Comparison of ENCODE assay signal across 2 cellular contexts in genomic region chr19:814108-815078, GRCh38.
TF ChIP-seq lines count a peak whose summit lies in the region.

No MANE protein-coding gene starts in this region.

TF ChIP-seq in HEK293, 187 proteins besides CTCF, POLR2A, EP300 and RAD21:
- TF ChIP-seq, protein P1, sequence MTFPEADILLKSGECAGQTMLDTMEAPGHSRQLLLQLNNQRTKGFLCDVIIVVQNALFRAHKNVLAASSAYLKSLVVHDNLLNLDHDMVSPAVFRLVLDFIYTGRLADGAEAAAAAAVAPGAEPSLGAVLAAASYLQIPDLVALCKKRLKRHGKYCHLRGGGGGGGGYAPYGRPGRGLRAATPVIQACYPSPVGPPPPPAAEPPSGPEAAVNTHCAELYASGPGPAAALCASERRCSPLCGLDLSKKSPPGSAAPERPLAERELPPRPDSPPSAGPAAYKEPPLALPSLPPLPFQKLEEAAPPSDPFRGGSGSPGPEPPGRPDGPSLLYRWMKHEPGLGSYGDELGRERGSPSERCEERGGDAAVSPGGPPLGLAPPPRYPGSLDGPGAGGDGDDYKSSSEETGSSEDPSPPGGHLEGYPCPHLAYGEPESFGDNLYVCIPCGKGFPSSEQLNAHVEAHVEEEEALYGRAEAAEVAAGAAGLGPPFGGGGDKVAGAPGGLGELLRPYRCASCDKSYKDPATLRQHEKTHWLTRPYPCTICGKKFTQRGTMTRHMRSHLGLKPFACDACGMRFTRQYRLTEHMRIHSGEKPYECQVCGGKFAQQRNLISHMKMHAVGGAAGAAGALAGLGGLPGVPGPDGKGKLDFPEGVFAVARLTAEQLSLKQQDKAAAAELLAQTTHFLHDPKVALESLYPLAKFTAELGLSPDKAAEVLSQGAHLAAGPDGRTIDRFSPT (tag by site-specific recombination; IDR thresholded peaks at IDR 0.05): peak; percentile 49
- peak; percentile 40; the same call in 1 of the 2 replicates for TF ChIP-seq ZNF366 (tag by site-specific recombination; conservative IDR thresholded peaks at IDR 0.05)
- TF ChIP-seq ZFP3 (tag by site-specific recombination; IDR thresholded peaks at IDR 0.05; ENCODE audit: low read depth): no peak
- peak; percentile 6; the same call in 1 of the 2 replicates for TF ChIP-seq BCL11B (tag by site-specific recombination; IDR thresholded peaks at IDR 0.05; ENCODE audit: low read depth)
- no peak for TF ChIP-seq ZNF292 (tag by site-specific recombination; IDR thresholded peaks at IDR 0.05; ENCODE audit: borderline replicate concordance, low read depth)

TF ChIP-seq in K562, 482 proteins besides CTCF, POLR2A, EP300 and RAD21 (continues in another document):
- no peak for TF ChIP-seq TEAD1 (CRISPR knock-in tag; IDR thresholded peaks at IDR 0.05)
- no peak for TF ChIP-seq SMAD3 (CRISPR knock-in tag; conservative IDR thresholded peaks at IDR 0.05)
- no peak for TF ChIP-seq HINFP (tag; conservative IDR thresholded peaks at IDR 0.05; ENCODE audit: low read depth)
- TF ChIP-seq, protein P2, sequence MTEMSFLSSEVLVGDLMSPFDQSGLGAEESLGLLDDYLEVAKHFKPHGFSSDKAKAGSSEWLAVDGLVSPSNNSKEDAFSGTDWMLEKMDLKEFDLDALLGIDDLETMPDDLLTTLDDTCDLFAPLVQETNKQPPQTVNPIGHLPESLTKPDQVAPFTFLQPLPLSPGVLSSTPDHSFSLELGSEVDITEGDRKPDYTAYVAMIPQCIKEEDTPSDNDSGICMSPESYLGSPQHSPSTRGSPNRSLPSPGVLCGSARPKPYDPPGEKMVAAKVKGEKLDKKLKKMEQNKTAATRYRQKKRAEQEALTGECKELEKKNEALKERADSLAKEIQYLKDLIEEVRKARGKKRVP (CRISPR knock-in tag; IDR thresholded peaks at IDR 0.05): no peak
- TF ChIP-seq IRF9 (tag; IDR thresholded peaks at IDR 0.05): no peak
- no peak for TF ChIP-seq ZNF263 (CRISPR knock-in tag; IDR thresholded peaks at IDR 0.05; ENCODE audit: borderline replicate concordance)
- TF ChIP-seq, protein P3, sequence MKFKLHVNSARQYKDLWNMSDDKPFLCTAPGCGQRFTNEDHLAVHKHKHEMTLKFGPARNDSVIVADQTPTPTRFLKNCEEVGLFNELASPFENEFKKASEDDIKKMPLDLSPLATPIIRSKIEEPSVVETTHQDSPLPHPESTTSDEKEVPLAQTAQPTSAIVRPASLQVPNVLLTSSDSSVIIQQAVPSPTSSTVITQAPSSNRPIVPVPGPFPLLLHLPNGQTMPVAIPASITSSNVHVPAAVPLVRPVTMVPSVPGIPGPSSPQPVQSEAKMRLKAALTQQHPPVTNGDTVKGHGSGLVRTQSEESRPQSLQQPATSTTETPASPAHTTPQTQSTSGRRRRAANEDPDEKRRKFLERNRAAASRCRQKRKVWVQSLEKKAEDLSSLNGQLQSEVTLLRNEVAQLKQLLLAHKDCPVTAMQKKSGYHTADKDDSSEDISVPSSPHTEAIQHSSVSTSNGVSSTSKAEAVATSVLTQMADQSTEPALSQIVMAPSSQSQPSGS (CRISPR knock-in tag; IDR thresholded peaks at IDR 0.05): no peak
- no peak for TF ChIP-seq NCOA4 (IDR thresholded peaks at IDR 0.05; ENCODE audit: partially characterized antibody)
- TF ChIP-seq ARID2 (IDR thresholded peaks at IDR 0.05): no peak
- TF ChIP-seq SPI1 (IDR thresholded peaks at IDR 0.05; ENCODE audit: borderline replicate concordance, low read depth, low read length): no peak
- TF ChIP-seq E4F1 (CRISPR knock-in tag; IDR thresholded peaks at IDR 0.05; ENCODE audit: borderline replicate concordance): no peak
- no peak for TF ChIP-seq ZNF79 (CRISPR knock-in tag; IDR thresholded peaks at IDR 0.05; ENCODE audit: low read depth)
- no peak for TF ChIP-seq ESRRA (IDR thresholded peaks at IDR 0.05; ENCODE audit: borderline replicate concordance, low read depth)
- no peak for TF ChIP-seq ZNF12 (CRISPR knock-in tag; IDR thresholded peaks at IDR 0.05)
- no peak for TF ChIP-seq MEF2D (tag; conservative IDR thresholded peaks at IDR 0.05; ENCODE audit: low read depth)
- no peak for TF ChIP-seq SMARCC2 (IDR thresholded peaks at IDR 0.05; ENCODE audit: low read depth)
- TF ChIP-seq ETV6 (IDR thresholded peaks at IDR 0.05; ENCODE audit: borderline replicate concordance in 1 of 2, low read depth in 2 of 2, low read length in 1 of 2): no peak
- no peak for TF ChIP-seq ETV6 (CRISPR knock-in tag; IDR thresholded peaks at IDR 0.05; ENCODE audit: borderline replicate concordance)
- no peak for TF ChIP-seq ELF4 (CRISPR knock-in tag; IDR thresholded peaks at IDR 0.05)
- no peak for TF ChIP-seq CHCHD3 (CRISPR knock-in tag; IDR thresholded peaks at IDR 0.05)
- no peak for TF ChIP-seq SREBF2 (CRISPR knock-in tag; IDR thresholded peaks at IDR 0.05)
- TF ChIP-seq DIDO1 (tag; IDR thresholded peaks at IDR 0.05; ENCODE audit: low read depth): no peak
- TF ChIP-seq SUPT5H (IDR thresholded peaks at IDR 0.05): 0 out of 2 replicates have a peak, but pooled peaks have one; percentile 39
- peak; percentile 70 for TF ChIP-seq POLR2G (IDR thresholded peaks at IDR 0.05; ENCODE audit: low read depth, low read length)
- no peak for TF ChIP-seq GABPB1 (CRISPR knock-in tag; IDR thresholded peaks at IDR 0.05)
- no peak for TF ChIP-seq NONO (IDR thresholded peaks at IDR 0.05; ENCODE audit: low read depth in 2 of 2, low read length in 1 of 2)
- no peak for TF ChIP-seq SMARCE1 (IDR thresholded peaks at IDR 0.05)
- TF ChIP-seq YBX1 (IDR thresholded peaks at IDR 0.05): no peak
- TF ChIP-seq, protein P4, sequence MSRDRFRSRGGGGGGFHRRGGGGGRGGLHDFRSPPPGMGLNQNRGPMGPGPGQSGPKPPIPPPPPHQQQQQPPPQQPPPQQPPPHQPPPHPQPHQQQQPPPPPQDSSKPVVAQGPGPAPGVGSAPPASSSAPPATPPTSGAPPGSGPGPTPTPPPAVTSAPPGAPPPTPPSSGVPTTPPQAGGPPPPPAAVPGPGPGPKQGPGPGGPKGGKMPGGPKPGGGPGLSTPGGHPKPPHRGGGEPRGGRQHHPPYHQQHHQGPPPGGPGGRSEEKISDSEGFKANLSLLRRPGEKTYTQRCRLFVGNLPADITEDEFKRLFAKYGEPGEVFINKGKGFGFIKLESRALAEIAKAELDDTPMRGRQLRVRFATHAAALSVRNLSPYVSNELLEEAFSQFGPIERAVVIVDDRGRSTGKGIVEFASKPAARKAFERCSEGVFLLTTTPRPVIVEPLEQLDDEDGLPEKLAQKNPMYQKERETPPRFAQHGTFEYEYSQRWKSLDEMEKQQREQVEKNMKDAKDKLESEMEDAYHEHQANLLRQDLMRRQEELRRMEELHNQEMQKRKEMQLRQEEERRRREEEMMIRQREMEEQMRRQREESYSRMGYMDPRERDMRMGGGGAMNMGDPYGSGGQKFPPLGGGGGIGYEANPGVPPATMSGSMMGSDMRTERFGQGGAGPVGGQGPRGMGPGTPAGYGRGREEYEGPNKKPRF (IDR thresholded peaks at IDR 0.05; ENCODE audit: low read depth, low read length): no peak
- TF ChIP-seq NFE2L1 (tag; IDR thresholded peaks at IDR 0.05; ENCODE audit: borderline replicate concordance, low read depth): no peak
- no peak for TF ChIP-seq TAF9B (IDR thresholded peaks at IDR 0.05; ENCODE audit: partially characterized antibody)
- TF ChIP-seq EWSR1 (IDR thresholded peaks at IDR 0.05; ENCODE audit: borderline replicate concordance, low read depth, partially characterized antibody): no peak
- TF ChIP-seq TEAD4 (IDR thresholded peaks at IDR 0.05; ENCODE audit: low read length): no peak
- no peak for TF ChIP-seq TEAD4 (CRISPR knock-in tag; IDR thresholded peaks at IDR 0.05; ENCODE audit: borderline replicate concordance)
- no peak for TF ChIP-seq TAF15 (IDR thresholded peaks at IDR 0.05; ENCODE audit: low read depth, low read length)
- no peak for TF ChIP-seq RBBP5 (IDR thresholded peaks at IDR 0.05; ENCODE audit: borderline replicate concordance, insufficient read depth, low read length, poor library complexity, severe bottlenecking)
- TF ChIP-seq TBP (optimal IDR thresholded peaks at IDR 0.05; ENCODE audit: low read depth, low read length): no peak
- no peak for TF ChIP-seq NR2F6 (CRISPR knock-in tag; IDR thresholded peaks at IDR 0.05)
- no peak for TF ChIP-seq BRF1 (IDR thresholded peaks at IDR 0.05; ENCODE audit: borderline replicate concordance, extremely low read depth, insufficient read length)
- TF ChIP-seq ZNF184 (CRISPR knock-in tag; IDR thresholded peaks at IDR 0.05): no peak
- TF ChIP-seq KDM4B (IDR thresholded peaks at IDR 0.05; ENCODE audit: borderline replicate concordance in 2 of 2, low read depth in 1 of 2): no peak
- no peak for TF ChIP-seq ZNF274 (IDR thresholded peaks at IDR 0.05; ENCODE audit: borderline replicate concordance, low read depth, low read length)
- TF ChIP-seq PRMT5 (CRISPR knock-in tag; IDR thresholded peaks at IDR 0.05): no peak
- TF ChIP-seq CCAR2 (IDR thresholded peaks at IDR 0.05; ENCODE audit: low read depth, low read length): no peak
- TF ChIP-seq HMG20B (CRISPR knock-in tag; IDR thresholded peaks at IDR 0.05): no peak
- peak; percentile 44 for TF ChIP-seq POLR2AphosphoS2 (IDR thresholded peaks at IDR 0.05; ENCODE audit: low read length)
- TF ChIP-seq HLTF (IDR thresholded peaks at IDR 0.05): no peak
- TF ChIP-seq PCBP1 (IDR thresholded peaks at IDR 0.05; ENCODE audit: low read depth, low read length, poor library complexity, severe bottlenecking): peak; percentile 40
- TF ChIP-seq ZFP36 (IDR thresholded peaks at IDR 0.05; ENCODE audit: low read depth, low read length, partially characterized antibody): no peak
- TF ChIP-seq, protein P5, sequence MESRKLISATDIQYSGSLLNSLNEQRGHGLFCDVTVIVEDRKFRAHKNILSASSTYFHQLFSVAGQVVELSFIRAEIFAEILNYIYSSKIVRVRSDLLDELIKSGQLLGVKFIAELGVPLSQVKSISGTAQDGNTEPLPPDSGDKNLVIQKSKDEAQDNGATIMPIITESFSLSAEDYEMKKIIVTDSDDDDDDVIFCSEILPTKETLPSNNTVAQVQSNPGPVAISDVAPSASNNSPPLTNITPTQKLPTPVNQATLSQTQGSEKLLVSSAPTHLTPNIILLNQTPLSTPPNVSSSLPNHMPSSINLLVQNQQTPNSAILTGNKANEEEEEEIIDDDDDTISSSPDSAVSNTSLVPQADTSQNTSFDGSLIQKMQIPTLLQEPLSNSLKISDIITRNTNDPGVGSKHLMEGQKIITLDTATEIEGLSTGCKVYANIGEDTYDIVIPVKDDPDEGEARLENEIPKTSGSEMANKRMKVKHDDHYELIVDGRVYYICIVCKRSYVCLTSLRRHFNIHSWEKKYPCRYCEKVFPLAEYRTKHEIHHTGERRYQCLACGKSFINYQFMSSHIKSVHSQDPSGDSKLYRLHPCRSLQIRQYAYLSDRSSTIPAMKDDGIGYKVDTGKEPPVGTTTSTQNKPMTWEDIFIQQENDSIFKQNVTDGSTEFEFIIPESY (CRISPR knock-in tag; IDR thresholded peaks at IDR 0.05): 0 out of 2 replicates have a peak, but pooled peaks have one; percentile 48
- peak; percentile 43 for TF ChIP-seq RBFOX2 (IDR thresholded peaks at IDR 0.05; ENCODE audit: low read depth, low read length)
- TF ChIP-seq HDAC1 (IDR thresholded peaks at IDR 0.05): no peak
- peak; percentile 10 for TF ChIP-seq POLR2B (IDR thresholded peaks at IDR 0.05; ENCODE audit: low read depth, partially characterized antibody)
- TF ChIP-seq ZNF431 (CRISPR knock-in tag; IDR thresholded peaks at IDR 0.05): no peak
- TF ChIP-seq RNF2 (IDR thresholded peaks at IDR 0.05): no peak
- no peak for TF ChIP-seq COPS2 (conservative IDR thresholded peaks at IDR 0.05)
- TF ChIP-seq, protein P6, sequence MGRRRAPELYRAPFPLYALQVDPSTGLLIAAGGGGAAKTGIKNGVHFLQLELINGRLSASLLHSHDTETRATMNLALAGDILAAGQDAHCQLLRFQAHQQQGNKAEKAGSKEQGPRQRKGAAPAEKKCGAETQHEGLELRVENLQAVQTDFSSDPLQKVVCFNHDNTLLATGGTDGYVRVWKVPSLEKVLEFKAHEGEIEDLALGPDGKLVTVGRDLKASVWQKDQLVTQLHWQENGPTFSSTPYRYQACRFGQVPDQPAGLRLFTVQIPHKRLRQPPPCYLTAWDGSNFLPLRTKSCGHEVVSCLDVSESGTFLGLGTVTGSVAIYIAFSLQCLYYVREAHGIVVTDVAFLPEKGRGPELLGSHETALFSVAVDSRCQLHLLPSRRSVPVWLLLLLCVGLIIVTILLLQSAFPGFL (CRISPR knock-in tag; IDR thresholded peaks at IDR 0.05): no peak
- no peak for TF ChIP-seq BHLHE40 (IDR thresholded peaks at IDR 0.05; ENCODE audit: low read length)
